Comparison of ENCODE assay signal across 11 cellular contexts in genomic region chr12:68119250-68119649, GRCh38. TPM values are rescaled to one million over a fixed set of nuclear protein-coding genes. Genes with fewer than 3 reads are reported as not detected.
DNase-seq lines count a peak whose midpoint lies in the region; ATAC-seq and TF ChIP-seq lines count a peak whose summit lies in the region.
"Had no signal": no experiment of that assay in that cellular context is flagged by ENCODE, and none has a peak within 500 bp of the region (broad histone marks: within the 10 kb centered on the region; RNA-seq: fewer than 3 reads in every experiment).

No MANE protein-coding gene starts in this region.

- POLR2A ChIA-PET in naive thymus-derived CD8-positive, alpha-beta T cell (lab: Charles Lee): interaction anchor here (0.9 kb wide), 1 partner anchor 26 kb away, joined by 5 read pairs; no protein-coding TSS in a partner anchor

- H3K4me1 Mint-ChIP-seq in activated T-cell treated with anti-CD3 and anti-CD28 coated beads, Interleukin-2, amount 50 U/mL, for 72 hours (ENCODE audit: low read depth): peaks cover 22% of the 10 kb centered on the region
- peaks cover 9 to 24% (median 22%) of the 10 kb centered on the region in 4 donors for H3K4me1 Mint-ChIP-seq in naive thymus-derived CD8-positive, alpha-beta T cell
- H3K4me1 Mint-ChIP-seq: B cell had no signal

- peak overlapping the region in 5 of 8 donors; percentile 1 to 67 (median 13) for H3K27ac ChIP-seq in spleen
- no peak overlapping the region for H3K27ac ChIP-seq in mesendoderm (ENCODE audit: low read depth, low read length)
- no peak overlapping the region for H3K27ac ChIP-seq in ovary

- H3K9ac ChIP-seq in mesendoderm (ENCODE audit: low read length): no peak overlapping the region

- H3K18ac ChIP-seq in mesendoderm (ENCODE audit: low read length): no peak overlapping the region

- H3K9me3 ChIP-seq in spleen (peaks cover 0 to 3% (median 0%) of the 10 kb centered on the region in 8 donors), ovary (no peaks in the 10 kb centered on the region)

- no peak overlapping the region for H2BK120ac ChIP-seq in mesendoderm (ENCODE audit: low read depth, low read length)

- H4K5ac ChIP-seq in mesendoderm (ENCODE audit: low read length): no peak overlapping the region

- ATAC-seq in activated T-cell treated with anti-CD3 and anti-CD28 coated beads, Interleukin-2, amount 50 U/mL, for 72 hours (replicated peaks in 1 of 2): peak; percentile 63 to 65
- ATAC-seq in GM21619 (IDR thresholded peaks at IDR 0.05; ENCODE audit: unreplicated experiment): peak; percentile 55
- ATAC-seq in HG03457 (IDR thresholded peaks at IDR 0.05; ENCODE audit: unreplicated experiment): peak; percentile 56
- no peak for ATAC-seq in naive thymus-derived CD8-positive, alpha-beta T cell

- H3K36me3 Mint-ChIP-seq in activated T-cell treated with anti-CD3 and anti-CD28 coated beads, Interleukin-2, amount 50 U/mL, for 72 hours (ENCODE audit: insufficient read depth in 2 of 2): no peaks in the 10 kb centered on the region
- H3K36me3 Mint-ChIP-seq in naive thymus-derived CD8-positive, alpha-beta T cell: no peaks in the 10 kb centered on the region

- H3K79me2 ChIP-seq in mesendoderm (ENCODE audit: control insufficient read depth, insufficient read depth, low read length): no peaks in the 10 kb centered on the region

- no peak overlapping the region for H3K23ac ChIP-seq in mesendoderm (ENCODE audit: low read length)

- H2AK5ac ChIP-seq in mesendoderm (ENCODE audit: low read length): no peak overlapping the region

- H3K4me1 ChIP-seq in spleen: peaks cover 0 to 26% (median 0%) of the 10 kb centered on the region in 6 donors
- H3K4me1 ChIP-seq in mesendoderm (ENCODE audit: control insufficient read depth, low read depth, low read length): peaks cover 3% of the 10 kb centered on the region
- no peaks in the 10 kb centered on the region for H3K4me1 ChIP-seq in ovary (ENCODE audit: insufficient read depth)

- H3K27ac Mint-ChIP-seq in activated T-cell treated with anti-CD3 and anti-CD28 coated beads, Interleukin-2, amount 50 U/mL, for 72 hours: peak overlapping the region; percentile 83
- peak overlapping the region in 1 of 10 donors; percentile 61 for H3K27ac Mint-ChIP-seq in naive thymus-derived CD8-positive, alpha-beta T cell
- H3K27ac Mint-ChIP-seq: B cell had no signal

- TF ChIP-seq POLR2A in spleen (IDR thresholded peaks at IDR 0.05): no peak
- no peak for TF ChIP-seq POLR2A in ovary (IDR thresholded peaks at IDR 0.05)

- 55 to 88% (median 78%) methylated on average over 1 of the region's 1 CpG for WGBS in spleen, 5 donors
- no CpG with 5 or more reads among the region's 1 CpG for WGBS in mesendoderm (ENCODE audit: extremely low coverage, insufficient coverage, low lambda C conversion rate)
- WGBS in ovary, 3 donors: 63 to 79% (median 76%) methylated on average over 1 of the region's 1 CpG

- H2BK15ac ChIP-seq in mesendoderm (replicated peaks; ENCODE audit: low read depth): no peak overlapping the region

- no peaks in the 10 kb centered on the region for H3K9me3 Mint-ChIP-seq in activated T-cell treated with anti-CD3 and anti-CD28 coated beads, Interleukin-2, amount 50 U/mL, for 72 hours
- H3K9me3 Mint-ChIP-seq in naive thymus-derived CD8-positive, alpha-beta T cell: peaks cover 0 to under 1% (median 0%) of the 10 kb centered on the region in 9 donors

- H3K56ac ChIP-seq in mesendoderm (ENCODE audit: low read length): no peak overlapping the region

- no peak overlapping the region for H3K4me2 ChIP-seq in mesendoderm (ENCODE audit: low read length)

- H2BK5ac ChIP-seq in mesendoderm (ENCODE audit: low read length): no peak overlapping the region

- no peak overlapping the region for H3K4ac ChIP-seq in mesendoderm (ENCODE audit: low read depth, low read length)

- intact Hi-C loops in spleen (cut with DNase I; ENCODE audit: low total_unique reads) (no loop called here), ovary (cut with DNase I) (no loop called here)

- no peaks in the 10 kb centered on the region for H3K79me1 ChIP-seq in mesendoderm (ENCODE audit: low read length)

- H3K27me3 ChIP-seq in spleen (replicated peaks in 1 of 7) (no peaks in the 10 kb centered on the region), mesendoderm (ENCODE audit: insufficient read depth, low read length, poor library complexity) (no peaks in the 10 kb centered on the region), ovary (no peaks in the 10 kb centered on the region)

- peak; percentile 27 to 43 for DNase-seq in activated T-cell treated with anti-CD3 and anti-CD28 coated beads, Interleukin-2, amount 50 U/mL, for 72 hours
- no peak for DNase-seq in activated T-cell treated with anti-CD3 and anti-CD28 coated beads, Interleukin-2, amount 50 U/mL, for 48 hours
- DNase-seq in spleen (no peak), mesendoderm (no peak), ovary (no peak)
- DNase-seq in naive thymus-derived CD8-positive, alpha-beta T cell: no peak
- DNase-seq: KG1 had no signal

- peak overlapping the region; percentile 41 to 90 for H3K4me3 Mint-ChIP-seq in activated T-cell treated with anti-CD3 and anti-CD28 coated beads, Interleukin-2, amount 50 U/mL, for 72 hours
- H3K4me3 Mint-ChIP-seq in naive thymus-derived CD8-positive, alpha-beta T cell: no peak overlapping the region
- H3K4me3 Mint-ChIP-seq: B cell had no signal

- TF ChIP-seq EP300 in ovary (IDR thresholded peaks at IDR 0.05): no peak

- H3K36me3 ChIP-seq in spleen (no peaks in the 10 kb centered on the region), mesendoderm (ENCODE audit: control insufficient read depth, insufficient read depth, low read length) (no peaks in the 10 kb centered on the region), ovary (no peaks in the 10 kb centered on the region)

- no peak overlapping the region for H4K8ac ChIP-seq in mesendoderm (ENCODE audit: low read depth, low read length)

- no peak for TF ChIP-seq CTCF in spleen (IDR thresholded peaks at IDR 0.05 in 8 of 11, conservative IDR thresholded peaks at IDR 0.05 in 3 of 11)
- no peak for TF ChIP-seq CTCF in ovary (IDR thresholded peaks at IDR 0.05)

- H3K4me3 ChIP-seq in spleen (no peak overlapping the region), mesendoderm (ENCODE audit: low read length) (no peak overlapping the region), ovary (no peak overlapping the region)

- H3K27me3 Mint-ChIP-seq in activated T-cell treated with anti-CD3 and anti-CD28 coated beads, Interleukin-2, amount 50 U/mL, for 72 hours (ENCODE audit: low read depth): no peaks in the 10 kb centered on the region
- H3K27me3 Mint-ChIP-seq in naive thymus-derived CD8-positive, alpha-beta T cell: no peaks in the 10 kb centered on the region
- H3K27me3 Mint-ChIP-seq: B cell had no signal

RNA-seq across cellular contexts. Expression of gene IFNG, which starts 40.3 kb away (rescaled TPM):
- total RNA-seq in activated T-cell treated with anti-CD3 and anti-CD28 coated beads, Interleukin-2, amount 50 U/mL, for 72 hours: 10 to 100 TPM; 34.3 to 77.1 TPM
- total RNA-seq in spleen (1 to 10 TPM in 2 of 7 donors, under 1 TPM in 4, not detected in 1; 0.51 to 2.2 (median 0.80) TPM), ovary (under 1 TPM in 1 of 7 donors, not detected in 6; 0.66 TPM)
- polyA plus RNA-seq in spleen (under 1 TPM; 0.23 to 0.58 (median 0.24) TPM), ovary (under 1 TPM in 1 of 2 donors, not detected in 1; 0.25 TPM)
- polyA plus RNA-seq in mesendoderm (2013, experiment 1 of 2): not detected
- polyA plus RNA-seq in mesendoderm (2013, experiment 2 of 2): not detected
- total RNA-seq in naive thymus-derived CD8-positive, alpha-beta T cell: not detected
- 1 to 10 TPM in 1 of 3 donors, under 1 TPM in 1, not detected in 1; 0.27 to 8.6 TPM for polyA plus RNA-seq in naive thymus-derived CD8-positive, alpha-beta T cell
- total RNA-seq: B cell, occipital lobe had no signal

Comparison
In these comparisons a context has a peak if more than half of its experiments do, and no peak if none do; other contexts are left out.
1. DNase-seq: peak in activated T-cell treated with anti-CD3 and anti-CD28 coated beads, Interleukin-2, amount 50 U/mL, for 72 hours (2 of 2); none in activated T-cell treated with anti-CD3 and anti-CD28 coated beads, Interleukin-2, amount 50 U/mL, for 48 hours (0 of 2), spleen (single experiment), mesendoderm (single experiment), ovary (0 of 5) and naive thymus-derived CD8-positive, alpha-beta T cell (0 of 10).
2. ATAC-seq: peak in activated T-cell treated with anti-CD3 and anti-CD28 coated beads, Interleukin-2, amount 50 U/mL, for 72 hours (2 of 2), GM21619 (single experiment) and HG03457 (single experiment); none in naive thymus-derived CD8-positive, alpha-beta T cell (0 of 2).
3. H3K4me3 Mint-ChIP-seq: peak in activated T-cell treated with anti-CD3 and anti-CD28 coated beads, Interleukin-2, amount 50 U/mL, for 72 hours (2 of 2); none in naive thymus-derived CD8-positive, alpha-beta T cell (0 of 10).
4. H3K27ac ChIP-seq: peak in spleen (5 of 8); none in mesendoderm (single experiment) and ovary (0 of 2).
5. RNA of gene IFNG, which starts 40.3 kb away (total RNA-seq): 34.3 to 77.1 TPM in activated T-cell treated with anti-CD3 and anti-CD28 coated beads, Interleukin-2, amount 50 U/mL, for 72 hours; 0.51 to 2.2 TPM in spleen, 0.66 TPM in ovary and not detected in naive thymus-derived CD8-positive, alpha-beta T cell; every median in the first group is over 10 times any median in the second.